ENCODE assay signal across 12 cellular contexts in the genomic region with DNA sequence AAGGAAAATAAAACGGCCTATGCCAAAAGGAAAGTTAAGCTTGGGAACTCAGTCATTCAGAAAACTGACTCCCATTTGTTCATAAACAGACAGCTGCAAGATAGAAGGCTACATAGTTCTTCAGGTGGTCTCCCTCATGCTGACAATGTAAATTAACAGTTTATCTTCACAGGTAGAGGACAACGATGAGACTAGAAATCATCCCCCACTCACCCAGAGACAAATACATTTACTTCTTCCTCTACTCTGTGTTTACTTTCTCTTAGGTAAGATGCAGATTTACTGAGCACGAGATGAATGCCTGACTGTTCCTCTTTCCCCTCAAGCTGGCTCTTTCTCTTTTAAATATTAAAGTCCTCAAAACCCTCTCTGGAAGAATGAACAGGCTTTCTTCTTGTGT.
DNase-seq lines count a peak whose midpoint lies in the region; ATAC-seq lines count a peak whose summit lies in the region.
"Had no signal": no experiment of that assay in that cellular context is flagged by ENCODE, and none has a peak within 500 bp of the region (broad histone marks: within the 10 kb centered on the region; RNA-seq: fewer than 3 reads in every experiment).

No MANE protein-coding gene starts in this region.

- H3K4me1 ChIP-seq in HUES64 (ENCODE audit: insufficient read depth, low read length), result peaks cover 23% of the 10 kb centered on the region
- H3K4me1 ChIP-seq in iPS-18a (ENCODE audit: control insufficient read depth, low read depth, low read length), result peaks cover 20% of the 10 kb centered on the region

- WGBS in HUES64, result 29% methylated on average over 3 of the region's 3 CpGs

- H3K27me3 ChIP-seq in H7 (ENCODE audit: control insufficient read depth, insufficient read depth, low read length), result no peaks in the 10 kb centered on the region
- H3K27me3 ChIP-seq in HUES64 (ENCODE audit: insufficient read depth, low read length), result no peaks in the 10 kb centered on the region
- no peaks in the 10 kb centered on the region for H3K27me3 ChIP-seq in iPS-18a (ENCODE audit: control insufficient read depth, insufficient read depth, low read length)

- no peak overlapping the region for H3K4me3 ChIP-seq in H7 (ENCODE audit: insufficient read depth, low read depth, low read length)
- H3K4me3 ChIP-seq in HUES64 (ENCODE audit: low read length), result no peak overlapping the region
- H3K4me3 ChIP-seq in iPS-18a (ENCODE audit: low read length), result peak overlapping the region; percentile 55

- peak; percentile 6 for DNase-seq in H7
- DNase-seq in nucleus accumbens (lab: John Stamatoyannopoulos, UW), result no peak
- DNase-seq in stimulated activated CD4-positive, alpha-beta T cell treated with anti-CD3 and anti-CD28 coated beads, Interleukin-4, amount 100 ng/mL, for 4 hours, result no peak
- DNase-seq in left colon, result no peak
- DNase-seq: C1 segment of cervical spinal cord; Calu3; CD4-positive, alpha-beta T cell; DMS 273 treated with DMSO at 0.1 percent for 48 hours had no signal

- H3K27ac ChIP-seq in HUES64 (ENCODE audit: low read depth, low read length), result peak overlapping the region; percentile 83; the same call in 1 of the 2 replicates
- H3K27ac ChIP-seq in iPS-18a (ENCODE audit: low read length), result peak overlapping the region; percentile 88

- H3K9me3 ChIP-seq in HUES64 (ENCODE audit: insufficient read depth, low read depth, low read length) (no peaks in the 10 kb centered on the region), iPS-18a (ENCODE audit: control insufficient read depth, low read depth, low read length) (no peaks in the 10 kb centered on the region)

- ATAC-seq in GM19324 (IDR thresholded peaks at IDR 0.05; ENCODE audit: low FRiP score, unreplicated experiment) (no peak), left colon (no peak)
- ATAC-seq: HepG2 had no signal

- H3K36me3 ChIP-seq in H7 (replicated peaks; ENCODE audit: control insufficient read depth, insufficient read depth, low read length) (no peaks in the 10 kb centered on the region; the same call in 1 of the 2 replicates), HUES64 (ENCODE audit: insufficient read depth, low read length) (peaks cover 26% of the 10 kb centered on the region), iPS-18a (ENCODE audit: control insufficient read depth, low read depth, low read length) (no peaks in the 10 kb centered on the region)

- intact Hi-C loops in left colon (cut with DNase I, micrococcal nuclease), result no loop called here

- H3K9ac ChIP-seq in HUES64 (ENCODE audit: low read depth, low read length), result peak overlapping the region; percentile 43
- H3K9ac ChIP-seq in iPS-18a (ENCODE audit: low read length), result peak overlapping the region; percentile 56
